Comparison of ENCODE assay signal across 8 cellular contexts in genomic region chr15:81296673-81297072, GRCh38. TPM values are rescaled to one million over a fixed set of nuclear protein-coding genes. Genes with fewer than 3 reads are reported as not detected.
A peak's percentile ranks its signal among the peaks of the same experiment; 100 is the strongest.
DNase-seq lines count a peak whose midpoint lies in the region; ATAC-seq and TF ChIP-seq lines count a peak whose summit lies in the region.

No MANE protein-coding gene starts in this region.

- peak overlapping the region in 1 of 2 donors; percentile 49 for H3K4me3 ChIP-seq in stomach smooth muscle (ENCODE audit: low read length in 2 of 2)

- H3K27ac Mint-ChIP-seq in memory B cell = peak overlapping the region; percentile 95

- peaks cover 0 to 2% of the 10 kb centered on the region in 2 donors for H3K27me3 ChIP-seq in stomach smooth muscle (ENCODE audit: control insufficient read depth in 1 of 2, insufficient read depth in 2 of 2, low read length in 2 of 2)

- H3K9me3 ChIP-seq in stomach smooth muscle (ENCODE audit: control insufficient read depth in 2 of 2, low read length in 2 of 2) = no peaks in the 10 kb centered on the region

- ATAC-seq in HG02885 (IDR thresholded peaks at IDR 0.05; ENCODE audit: poor library complexity, unreplicated experiment) (peak; percentile 49), memory B cell (ENCODE audit: low read depth) (peak; percentile 40)

- peaks cover 50% of the 10 kb centered on the region for H3K36me3 Mint-ChIP-seq in memory B cell

- TF ChIP-seq POLR2A in GM18526 (IDR thresholded peaks at IDR 0.05; ENCODE audit: extremely low read depth, insufficient read length) = peak; percentile 42

- H3K4me3 Mint-ChIP-seq in memory B cell = peak overlapping the region; percentile 99

- H3K4me1 ChIP-seq in stomach smooth muscle (ENCODE audit: control insufficient read depth, insufficient read depth, low read length) = peaks cover 5% of the 10 kb centered on the region

- in situ Hi-C loops in G401 (cut with HindIII; ENCODE audit: low sequenced_read_pairs) = no loop called here

- peak overlapping the region; percentile 41 for H3K27ac ChIP-seq in stomach smooth muscle (ENCODE audit: low read length)

- no peaks in the 10 kb centered on the region for H3K9me3 Mint-ChIP-seq in memory B cell

- DNase-seq in RPMI8226 = peak; percentile 89
- DNase-seq in activated gamma-delta T cell treated with anti-CD3 and anti-CD28 coated beads, Interleukin-2, amount 50 U/mL, for 16 hours (ENCODE audit: low read depth) = peak; percentile 60
- peak; percentile 56 to 63 for DNase-seq in memory B cell (ENCODE audit: low spot score in 2 of 2)
- no peak for DNase-seq in retina
- no peak for DNase-seq in G401 (ENCODE audit: low spot score)

- H3K4me1 Mint-ChIP-seq in memory B cell = peaks cover 69% of the 10 kb centered on the region

- H3K27me3 Mint-ChIP-seq in memory B cell = no peaks in the 10 kb centered on the region

- H3K36me3 ChIP-seq in stomach smooth muscle (ENCODE audit: control insufficient read depth in 2 of 2, insufficient read depth in 2 of 2, low read length in 2 of 2) = no peaks in the 10 kb centered on the region

- no peak overlapping the region for H3K9ac ChIP-seq in stomach smooth muscle (ENCODE audit: low read length in 2 of 2)

RNA-seq across cellular contexts. Expression of gene STARD5, which starts 27.3 kb away (rescaled TPM):
- not detected in 2 replicates for total RNA-seq in G401 (2014; rRNA removed; shearing (Covaris generic))

Comparison
In these comparisons a context has a peak if more than half of its experiments do, and no peak if none do; other contexts are left out.
1. DNase-seq: peak in RPMI8226 (single experiment), activated gamma-delta T cell treated with anti-CD3 and anti-CD28 coated beads, Interleukin-2, amount 50 U/mL, for 16 hours (single experiment) and memory B cell (2 of 2); none in retina (single experiment) and G401 (single experiment).